Comparison of ENCODE assay signal across 39 cellular contexts in genomic region chr12:53703746-53704145, GRCh38. TPM values are rescaled to one million over a fixed set of nuclear protein-coding genes. Genes with fewer than 3 reads are reported as not detected.
DNase-seq lines count a peak whose midpoint lies in the region; ATAC-seq and TF ChIP-seq lines count a peak whose summit lies in the region.
"Had no signal": no experiment of that assay in that cellular context is flagged by ENCODE, and none has a peak within 500 bp of the region (broad histone marks: within the 10 kb centered on the region; RNA-seq: fewer than 3 reads in every experiment).

No MANE protein-coding gene starts in this region.

- H3K4me1 Mint-ChIP-seq in activated CD4-positive, alpha-beta T cell treated with anti-CD3 and anti-CD28 coated beads for 36 hours = no peaks in the 10 kb centered on the region
- H3K4me1 Mint-ChIP-seq: activated B cell treated with CpG ODN at 0.5 μM for 24 hours, neural crest cell had no signal

- no peak for TF ChIP-seq EP300 in neural cell (conservative IDR thresholded peaks at IDR 0.05; ENCODE audit: poor library complexity, severe bottlenecking)

- TF ChIP-seq CTCF in cardiac fibroblast (IDR thresholded peaks at IDR 0.05; ENCODE audit: low read depth, low read length) (no peak), neural cell (IDR thresholded peaks at IDR 0.05; ENCODE audit: poor library complexity, severe bottlenecking) (no peak)

- H3K4me2 ChIP-seq in Karpas-422 (ENCODE audit: low read depth, low read length, poor library complexity, severe bottlenecking) (peak overlapping the region; percentile 14), neural cell (ENCODE audit: low read length) (no peak overlapping the region)
- H3K4me2 ChIP-seq: A549, hepatocyte, PC-9, SK-N-SH had no signal

- H3F3A ChIP-seq in neural cell (ENCODE audit: insufficient read depth, low read length, poor library complexity, severe bottlenecking) = peaks cover 6% of the 10 kb centered on the region

- peaks cover 50% of the 10 kb centered on the region for H3K27me3 Mint-ChIP-seq in activated CD4-positive, alpha-beta T cell treated with anti-CD3 and anti-CD28 coated beads for 36 hours

- H3K36me3 Mint-ChIP-seq in activated CD4-positive, alpha-beta T cell treated with anti-CD3 and anti-CD28 coated beads for 36 hours (ENCODE audit: low read depth) = no peaks in the 10 kb centered on the region
- H3K36me3 Mint-ChIP-seq: activated naive CD8-positive, alpha-beta T cell treated with anti-CD3 and anti-CD28 coated beads, Interleukin-2, amount 10 ng/mL, durations not matched to agents 7 days and 5 days; CD8-positive, alpha-beta T cell; memory B cell; stimulated activated memory B cell treated with anti-CD40 and anti-IgM and Interleukin-4, amounts not matched to agents 10 μg/mL and 1 μg/mL and 100 μg/mL, for 72 hours had no signal

- no peaks in the 10 kb centered on the region for H3K9me3 Mint-ChIP-seq in activated CD4-positive, alpha-beta T cell treated with anti-CD3 and anti-CD28 coated beads for 36 hours (ENCODE audit: low read depth)
- H3K9me3 Mint-ChIP-seq: activated B cell treated with CpG ODN at 0.5 μM for 24 hours; activated naive CD8-positive, alpha-beta T cell treated with anti-CD3 and anti-CD28 coated beads, Interleukin-2, amount 10 ng/mL, durations not matched to agents 7 days and 5 days; activated T-cell treated with anti-CD3 and anti-CD28 coated beads, Interleukin-2, amount 50 U/mL, for 4 hours; CD8-positive, alpha-beta T cell; endodermal cell; memory B cell; neural crest cell; stimulated activated memory B cell treated with anti-CD40 and anti-IgM and Interleukin-4, amounts not matched to agents 10 μg/mL and 1 μg/mL and 100 μg/mL, for 72 hours had no signal

- POLR2A ChIA-PET in activated CD4-positive, alpha-beta T cell treated with anti-CD3 and anti-CD28 coated beads for 36 hours (lab: Charles Lee) = interaction anchor here (0.6 kb wide), 1 partner anchor 1742 kb away, joined by 3 read pairs; no protein-coding TSS in a partner anchor

- H3K79me2 ChIP-seq in Karpas-422 (ENCODE audit: low read length) (no peaks in the 10 kb centered on the region), neural cell (replicated peaks; ENCODE audit: insufficient read depth, low read length) (no peaks in the 10 kb centered on the region)
- H3K79me2 ChIP-seq: hepatocyte had no signal

- H2AFZ ChIP-seq in Karpas-422 (ENCODE audit: low read length) (no peak overlapping the region), neural cell (ENCODE audit: low read depth, low read length) (no peak overlapping the region)
- H2AFZ ChIP-seq: hepatocyte, PC-9 had no signal

- CTCF ChIA-PET in activated CD4-positive, alpha-beta T cell treated with anti-CD3 and anti-CD28 coated beads for 36 hours (lab: Charles Lee) = interaction anchor here (0.6 to 5.0 kb wide), 4 partner anchors 25 to 160 kb away, joined by 3 to 144 read pairs (median 3); no protein-coding TSS in a partner anchor

- no peak overlapping the region for H3K27ac ChIP-seq in Karpas-422 (ENCODE audit: low read length)
- peak overlapping the region; percentile 88 for H3K27ac ChIP-seq in neural cell (ENCODE audit: low read length)
- H3K27ac ChIP-seq: A549, ascending aorta, hepatocyte, HL-60, pancreas, PC-9, skin epidermis, upper lobe of right lung had no signal

- ATAC-seq in activated CD4-positive, alpha-beta T cell treated with anti-CD3 and anti-CD28 coated beads for 36 hours = no peak
- no peak for ATAC-seq in HG03571 (IDR thresholded peaks at IDR 0.05; ENCODE audit: unreplicated experiment)
- ATAC-seq: A549; activated T-cell treated with anti-CD3 and anti-CD28 coated beads, Interleukin-2, amount 50 U/mL, for 4 hours; CD8-positive, alpha-beta T cell; pancreas; stimulated activated memory B cell treated with anti-CD40 and anti-IgM and Interleukin-4, amounts not matched to agents 10 μg/mL and 1 μg/mL and 100 μg/mL, for 72 hours; upper lobe of right lung had no signal

- TF ChIP-seq RAD21 in neural cell (conservative IDR thresholded peaks at IDR 0.05) = no peak

- no peaks in the 10 kb centered on the region for H3K9me3 ChIP-seq in Karpas-422 (ENCODE audit: low read length)
- H3K9me3 ChIP-seq in neural cell (ENCODE audit: low read length) = no peaks in the 10 kb centered on the region
- H3K9me3 ChIP-seq: A549, ascending aorta, BE2C, pancreas, SK-N-SH, upper lobe of right lung had no signal

- peak; percentile 43 for DNase-seq in AG08395 (ENCODE audit: low spot score)
- no peak for DNase-seq in Karpas-422
- DNase-seq in cardiac fibroblast (ENCODE audit: low read depth in 2 of 2) = peak; percentile 23 to 53
- no peak for DNase-seq in activated CD4-positive, alpha-beta T cell treated with anti-CD3 and anti-CD28 coated beads for 36 hours
- no peak for DNase-seq in midbrain (lab: John Stamatoyannopoulos, UW)
- no peak for DNase-seq in NCI-H1105 (lab: John Stamatoyannopoulos, UW)
- DNase-seq: activated B cell treated with CpG ODN at 0.5 μM for 24 hours; activated CD4-positive, alpha-beta T cell treated with anti-CD3 and anti-CD28 coated beads, Interleukin-2, amount 50 U/mL, for 1 hour; activated gamma-delta T cell treated with Interleukin-2 at 50 U/mL for 16 hours; activated naive CD8-positive, alpha-beta T cell treated with anti-CD3 and anti-CD28 coated beads, Interleukin-2, amount 10 ng/mL, durations not matched to agents 7 days and 5 days; activated T-cell treated with anti-CD3 and anti-CD28 coated beads, Interleukin-2, amount 50 U/mL, for 4 hours; BE2C; CD8-positive, alpha-beta T cell; dermis blood vessel endothelial cell; endodermal cell; NCI-H1436 treated with DMSO at 0.1 percent for 48 hours; NCI-H2107; NCI-H345; NCI-H69; PC-9; retina; SK-N-SH; upper lobe of right lung had no signal

- H4K20me1 ChIP-seq in Karpas-422 (ENCODE audit: insufficient read depth, low read depth, low read length) = no peaks in the 10 kb centered on the region
- H4K20me1 ChIP-seq in neural cell (ENCODE audit: insufficient read depth) = no peaks in the 10 kb centered on the region

- H3K36me3 ChIP-seq in Karpas-422 (ENCODE audit: insufficient read depth, low read length) = no peaks in the 10 kb centered on the region
- no peaks in the 10 kb centered on the region for H3K36me3 ChIP-seq in neural cell (ENCODE audit: insufficient read depth, low read length)
- H3K36me3 ChIP-seq: ascending aorta, BE2C, pancreas, upper lobe of right lung had no signal

- H3K27me3 ChIP-seq in Karpas-422 (ENCODE audit: low read length) = no peaks in the 10 kb centered on the region; the same call in 1 of the 2 replicates
- no peaks in the 10 kb centered on the region for H3K27me3 ChIP-seq in neural cell (ENCODE audit: insufficient read depth, low read depth, low read length)
- H3K27me3 ChIP-seq: ascending aorta had no signal

- H3K9me2 ChIP-seq in Karpas-422 (replicated peaks; ENCODE audit: insufficient read depth, low read length) (no peaks in the 10 kb centered on the region), neural cell (ENCODE audit: insufficient read depth, low read length) (no peaks in the 10 kb centered on the region)
- H3K9me2 ChIP-seq: SK-N-SH had no signal

- H3K4me3 ChIP-seq in Karpas-422 (ENCODE audit: low read length) (no peak overlapping the region), cardiac fibroblast (replicated peaks in 1 of 2; ENCODE audit: low read depth in 2 of 2, low read length in 2 of 2) (no peak overlapping the region), neural cell (ENCODE audit: low read length) (no peak overlapping the region)
- H3K4me3 ChIP-seq: A549, ascending aorta, hepatocyte, pancreas, PC-9, skin epidermis, upper lobe of right lung had no signal

- no peak overlapping the region for H3K4me3 Mint-ChIP-seq in activated CD4-positive, alpha-beta T cell treated with anti-CD3 and anti-CD28 coated beads for 36 hours
- H3K4me3 Mint-ChIP-seq: activated B cell treated with CpG ODN at 0.5 μM for 24 hours; activated naive CD8-positive, alpha-beta T cell treated with anti-CD3 and anti-CD28 coated beads, Interleukin-2, amount 10 ng/mL, durations not matched to agents 7 days and 5 days; activated T-cell treated with anti-CD3 and anti-CD28 coated beads, Interleukin-2, amount 50 U/mL, for 4 hours; CD8-positive, alpha-beta T cell; endodermal cell; memory B cell; neural crest cell; stimulated activated memory B cell treated with anti-CD40 and anti-IgM and Interleukin-4, amounts not matched to agents 10 μg/mL and 1 μg/mL and 100 μg/mL, for 72 hours had no signal

- no peak overlapping the region for H3K27ac Mint-ChIP-seq in activated CD4-positive, alpha-beta T cell treated with anti-CD3 and anti-CD28 coated beads for 36 hours
- H3K27ac Mint-ChIP-seq: activated B cell treated with CpG ODN at 0.5 μM for 24 hours; activated naive CD8-positive, alpha-beta T cell treated with anti-CD3 and anti-CD28 coated beads, Interleukin-2, amount 10 ng/mL, durations not matched to agents 7 days and 5 days; CD8-positive, alpha-beta T cell; endodermal cell; memory B cell; stimulated activated memory B cell treated with anti-CD40 and anti-IgM and Interleukin-4, amounts not matched to agents 10 μg/mL and 1 μg/mL and 100 μg/mL, for 72 hours had no signal

- intact Hi-C loops in activated CD4-positive, alpha-beta T cell treated with anti-CD3 and anti-CD28 coated beads for 36 hours (cut with DNase I, micrococcal nuclease) = no loop called here

- H3K4me1 ChIP-seq in Karpas-422 (ENCODE audit: low read length) = peaks cover 17% of the 10 kb centered on the region
- H3K4me1 ChIP-seq: A549, BE2C, pancreas, upper lobe of right lung had no signal

- no peak overlapping the region for H3K9ac ChIP-seq in Karpas-422 (ENCODE audit: low read length)
- H3K9ac ChIP-seq in neural cell (ENCODE audit: low read length) = no peak overlapping the region
- H3K9ac ChIP-seq: SK-N-SH had no signal

TF ChIP-seq in neural cell, 6 proteins besides CTCF, POLR2A, EP300 and RAD21 (continues in another document):
- TF ChIP-seq SMC3 (conservative IDR thresholded peaks at IDR 0.05; ENCODE audit: poor library complexity) (no peak), MXI1 (conservative IDR thresholded peaks at IDR 0.05; ENCODE audit: poor library complexity, severe bottlenecking) (no peak), EZH2 (IDR thresholded peaks at IDR 0.05; ENCODE audit: borderline replicate concordance, insufficient read depth, low read length, poor library complexity, severe bottlenecking) (no peak)

RNA-seq across cellular contexts. Expression of gene CALCOCO1, which starts 23.5 kb away (rescaled TPM):
- total RNA-seq in Karpas-422 (2014; rRNA removed; shearing (Covaris generic); ENCODE audit: low replicate concordance) = 28.7 and 32.5 TPM in 2 replicates
- 169 and 187 TPM in 2 replicates for polyA plus RNA-seq in neural cell
- polyA minus RNA-seq in neural cell = 134 and 165 TPM in 2 replicates
- 10 to 100 TPM; 17.1 to 20.4 TPM for total RNA-seq in activated CD4-positive, alpha-beta T cell treated with anti-CD3 and anti-CD28 coated beads for 36 hours

RNA-seq across cellular contexts. Expression of gene ATP5MC2, which starts 27.9 kb away (rescaled TPM):
- 718 and 957 TPM in 2 replicates for total RNA-seq in Karpas-422 (2014; rRNA removed; shearing (Covaris generic); ENCODE audit: low replicate concordance)
- polyA plus RNA-seq in neural cell = 227 and 331 TPM in 2 replicates
- 77.7 and 89.9 TPM in 2 replicates for polyA minus RNA-seq in neural cell
- 100 to 1,000 TPM; 356 to 415 TPM for total RNA-seq in activated CD4-positive, alpha-beta T cell treated with anti-CD3 and anti-CD28 coated beads for 36 hours

RNA-seq across cellular contexts. Expression of gene CISTR, which starts 48.0 kb away (rescaled TPM):
- total RNA-seq in Karpas-422 (2014; rRNA removed; shearing (Covaris generic); ENCODE audit: low replicate concordance) = not detected in 2 replicates
- not detected in 2 replicates for polyA plus RNA-seq in neural cell
- not detected in 2 replicates for polyA minus RNA-seq in neural cell
- total RNA-seq in activated CD4-positive, alpha-beta T cell treated with anti-CD3 and anti-CD28 coated beads for 36 hours = not detected
- total RNA-seq: activated B cell treated with CpG ODN at 0.5 μM for 24 hours; activated naive CD8-positive, alpha-beta T cell treated with anti-CD3 and anti-CD28 coated beads, Interleukin-2, amount 10 ng/mL, durations not matched to agents 7 days and 5 days; activated T-cell treated with anti-CD3 and anti-CD28 coated beads, Interleukin-2, amount 50 U/mL, for 4 hours; ascending aorta; CD8-positive, alpha-beta T cell; dermis blood vessel endothelial cell; endodermal cell; frontal cortex; G401; H1; hepatocyte; pancreas; PC-9; T-helper 1 cell treated with Interleukin-12 subunit alpha and Interleukin-12 subunit beta and Interleukin-4 antibody, amounts not matched to agents 30 ng/mL and 1 ng/mL, for 36 hours; upper lobe of right lung had no signal
- polyA plus RNA-seq: A549, esophagus, H1, hepatocyte, pancreas, SK-N-SH had no signal

Comparison
In these comparisons a context has a peak if more than half of its experiments do, and no peak if none do; other contexts are left out.
1. DNase-seq: peak in AG08395 (single experiment) and cardiac fibroblast (2 of 2); none in Karpas-422 (single experiment), activated CD4-positive, alpha-beta T cell treated with anti-CD3 and anti-CD28 coated beads for 36 hours (single experiment), midbrain (single experiment) and NCI-H1105 (single experiment).